In the genomic region with DNA sequence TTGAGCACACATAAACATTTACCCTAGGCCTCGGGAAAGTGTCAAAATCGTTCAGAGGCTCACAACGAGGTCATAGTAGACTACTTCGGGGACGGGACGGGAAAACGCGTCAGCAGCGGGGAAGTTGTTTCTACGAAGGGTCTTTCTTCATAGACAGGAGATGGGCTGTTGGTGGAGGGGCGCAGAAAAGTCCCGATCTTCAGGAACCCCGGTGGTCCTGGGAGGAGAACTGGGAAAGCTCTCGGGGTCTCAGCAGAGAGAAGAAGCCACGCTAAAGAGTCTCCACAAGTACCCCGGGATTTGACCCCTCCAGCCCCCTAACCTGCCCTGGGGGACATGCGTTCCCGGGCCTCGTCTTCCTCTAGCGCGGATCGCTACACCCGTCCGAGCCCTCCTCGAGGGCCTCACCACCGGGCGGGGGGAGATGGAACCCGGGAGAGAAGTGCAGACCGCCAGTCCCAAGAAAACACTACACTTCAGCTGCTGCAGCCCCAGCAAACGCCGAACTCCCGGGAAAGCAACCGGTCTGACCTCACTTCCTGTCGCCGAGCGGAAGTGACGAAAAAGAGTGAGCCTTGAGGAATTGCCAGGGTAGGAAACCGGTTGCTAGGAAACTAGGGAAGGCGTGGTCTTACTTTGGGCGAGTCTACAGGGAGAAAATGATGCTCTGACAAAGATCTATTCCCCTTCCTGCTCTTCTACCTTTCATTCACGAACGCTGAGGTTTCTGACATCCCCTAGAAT, we compare ENCODE assay signal across 8 cellular contexts. TPM values are rescaled to one million over a fixed set of nuclear protein-coding genes. Genes with fewer than 3 reads are reported as not detected.
DNase-seq lines count a peak whose midpoint lies in the region; ATAC-seq, FAIRE-seq and TF ChIP-seq lines count a peak whose summit lies in the region.

TSS of gene PIK3R4 (minus strand) at position 534 of the 744 bp plus-strand sequence. CDS start 1,611 bp downstream, outside the sequence.

- no peaks in the 10 kb centered on the region for H3K9me3 ChIP-seq in kidney (ENCODE audit: control insufficient read depth in 1 of 2, low read length in 2 of 2)

- H3K9ac ChIP-seq in kidney (ENCODE audit: low read length in 2 of 2) = peak within 1 kb of the TSS; percentile 89 to 99

- TF ChIP-seq CTCF in chondrocyte (IDR thresholded peaks at IDR 0.05) = no peak
- no peak for TF ChIP-seq CTCF in kidney (IDR thresholded peaks at IDR 0.05; ENCODE audit: borderline replicate concordance, extremely low read depth, insufficient read depth)

- peak within 1 kb of the TSS; percentile 98 for H3K27ac Mint-ChIP-seq in chondrocyte (ENCODE audit: unreplicated experiment)

- peak within 1 kb of the TSS; percentile 87 for H3K4me3 Mint-ChIP-seq in chondrocyte (ENCODE audit: unreplicated experiment)

- H3K27me3 Mint-ChIP-seq in chondrocyte (ENCODE audit: low read depth) = no peaks in the 10 kb centered on the region

- peaks cover 5 to 20% of the 10 kb centered on the region in 2 donors for H3K36me3 ChIP-seq in kidney (ENCODE audit: control insufficient read depth in 1 of 2, insufficient read depth in 2 of 2, low read length in 2 of 2)

- ATAC-seq in HG03439 (IDR thresholded peaks at IDR 0.05; ENCODE audit: unreplicated experiment) = peak; percentile 95

- H3K4me3 ChIP-seq in kidney (ENCODE audit: low read length in 2 of 2) = peak within 1 kb of the TSS; percentile 81 to 92

- H3K4me1 ChIP-seq in kidney (ENCODE audit: control insufficient read depth in 1 of 2, insufficient read depth in 1 of 2, low read depth in 1 of 2, low read length in 2 of 2) = peaks cover 10 to 14% of the 10 kb centered on the region in 2 donors

- FAIRE-seq in kidney (lab: Jason Lieb, UNC) = peak; percentile 98

- TF ChIP-seq POLR2A in GM19193 (IDR thresholded peaks at IDR 0.05; ENCODE audit: extremely low read depth, insufficient read depth, insufficient read length) = peak; percentile 83

- peak within 1 kb of the TSS; percentile 74 to 84 for H3K27ac ChIP-seq in kidney (ENCODE audit: low read depth in 2 of 2, low read length in 2 of 2)

- peaks cover 7% of the 10 kb centered on the region for H3K36me3 Mint-ChIP-seq in chondrocyte (ENCODE audit: low read depth)

- no peaks in the 10 kb centered on the region for H3K9me3 Mint-ChIP-seq in chondrocyte (ENCODE audit: low read depth)

- intact Hi-C loops in kidney (cut with DNase I) = no loop called here

- DNase-seq in AML-193 (lab: John Stamatoyannopoulos, UW) = peak; percentile 99
- peak; percentile 93 for DNase-seq in NCI-H510A treated with DMSO at 0.1 percent for 48 hours (lab: John Stamatoyannopoulos, UW)
- peak; percentile 89 to 90 for DNase-seq in activated CD4-positive, alpha-beta T cell treated with anti-CD3 and anti-CD28 coated beads for 24 hours (ENCODE audit: low read depth in 2 of 2)
- DNase-seq in chondrocyte (ENCODE audit: low spot score) = peak; percentile 93
- DNase-seq in kidney = peak; percentile 95
- peak; percentile 97 for DNase-seq in stimulated activated CD4-positive, alpha-beta T cell treated with anti-CD3 and anti-CD28 coated beads, Interleukin-15, amount 100 ng/mL, for 24 hours

- peaks cover 52% of the 10 kb centered on the region for H3K4me1 Mint-ChIP-seq in chondrocyte (ENCODE audit: low read depth)

RNA-seq across cellular contexts. Expression of gene PIK3R4, which starts in this region (rescaled TPM):
- total RNA-seq in chondrocyte (16.9 to 28.0 TPM (median 17.7 TPM) in 3 replicates), kidney (32.7 TPM)
- 22.5 TPM for polyA plus RNA-seq in kidney (ENCODE audit: insufficient read depth, low read depth, low replicate concordance)

Comparison
In these comparisons a context has a peak if more than half of its experiments do, and no peak if none do; other contexts are left out.
1. Peak in every context shown above with its lines: DNase-seq, ATAC-seq, H3K4me3 ChIP-seq and H3K27ac ChIP-seq.